In genomic region chr20:18390201-18390600, GRCh38 we compare ENCODE assay signal across 33 cellular contexts.
"Had no signal": no experiment of that assay in that cellular context is flagged by ENCODE, and none has a peak within 500 bp of the region (broad histone marks: within the 10 kb centered on the region; RNA-seq: fewer than 3 reads in every experiment).

No MANE protein-coding gene starts in this region.

- H3K4me2 ChIP-seq: PC-9 had no signal

- H3K4me3 Mint-ChIP-seq: activated CD8-positive, alpha-beta T cell treated with anti-CD3 and anti-CD28 coated beads, Interleukin-2, amount 10 ng/mL, durations not matched to agents 7 days and 5 days; activated naive CD4-positive, alpha-beta T cell treated with anti-CD3 and anti-CD28 coated beads, Interleukin-2, amount 50 U/mL, for 24 hours; activated naive CD8-positive, alpha-beta T cell treated with anti-CD3 and anti-CD28 coated beads, Interleukin-2, amount 10 ng/mL, durations not matched to agents 7 days and 5 days; activated T-cell treated with anti-CD3 and anti-CD28 coated beads, Interleukin-2, amount 50 U/mL, for 24 hours had no signal

- DNase-seq: activated CD4-positive, alpha-beta T cell treated with anti-CD3 and anti-CD28 coated beads for 1 hour; activated CD4-positive, alpha-beta T cell treated with anti-CD3 and anti-CD28 coated beads for 48 hours; activated CD4-positive, alpha-beta T cell treated with anti-CD3 and anti-CD28 coated beads, Interleukin-2, amount 50 U/mL, for 48 hours; activated CD4-positive, CD25-positive, alpha-beta regulatory T cell; activated CD8-positive, alpha-beta T cell treated with anti-CD3 and anti-CD28 coated beads, Interleukin-2, amount 10 ng/mL, durations not matched to agents 7 days and 5 days; activated gamma-delta T cell; activated naive CD4-positive, alpha-beta T cell treated with Interleukin-2 at 50 U/mL for 16 hours; activated naive CD8-positive, alpha-beta T cell treated with anti-CD3 and anti-CD28 coated beads, Interleukin-2, amount 10 ng/mL, durations not matched to agents 7 days and 5 days; activated T-cell treated with anti-CD3 and anti-CD28 coated beads, Interleukin-2, amount 50 U/mL, for 24 hours; body of pancreas; Kasumi-1; KG1; MM.1S; MV-4-11; NCI-H1092; NCI-H1436 treated with DMSO at 0.1 percent for 48 hours; NCI-H1694 treated with DMSO at 0.1 percent for 48 hours; NCI-H2029; NCI-H345; NCI-H526; NCI-H774; PC-9; SIG-M5; SW 1271; T-helper 1 cell; T-helper 2 cell; T-helper 9 cell; WERI-Rb-1 had no signal

- H3K4me1 Mint-ChIP-seq: activated naive CD4-positive, alpha-beta T cell treated with anti-CD3 and anti-CD28 coated beads, Interleukin-2, amount 50 U/mL, for 24 hours; activated naive CD8-positive, alpha-beta T cell treated with anti-CD3 and anti-CD28 coated beads, Interleukin-2, amount 10 ng/mL, durations not matched to agents 7 days and 5 days had no signal

- H3K4me3 ChIP-seq: body of pancreas, breast epithelium, PC-9 had no signal

- H3K36me3 ChIP-seq: breast epithelium, WERI-Rb-1 had no signal

- H2AFZ ChIP-seq: PC-9 had no signal

- H3K9me3 Mint-ChIP-seq: activated naive CD4-positive, alpha-beta T cell treated with anti-CD3 and anti-CD28 coated beads, Interleukin-2, amount 50 U/mL, for 24 hours; activated naive CD8-positive, alpha-beta T cell treated with anti-CD3 and anti-CD28 coated beads, Interleukin-2, amount 10 ng/mL, durations not matched to agents 7 days and 5 days; activated T-cell treated with anti-CD3 and anti-CD28 coated beads, Interleukin-2, amount 50 U/mL, for 24 hours; activated T-helper 2 cell treated with anti-CD3 and anti-CD28 coated beads, Interferon-gamma antibody, Interleukin-2, Interleukin-4, amounts not matched to agents 10 μg/mL and 5 μg/mL and 100 μg/mL, durations not matched to agents 14 hours and 24 hours and 36 hours had no signal

- H3K36me3 Mint-ChIP-seq: activated naive CD8-positive, alpha-beta T cell treated with anti-CD3 and anti-CD28 coated beads, Interleukin-2, amount 10 ng/mL, durations not matched to agents 7 days and 5 days had no signal

- H3K27me3 Mint-ChIP-seq: activated naive CD4-positive, alpha-beta T cell treated with anti-CD3 and anti-CD28 coated beads, Interleukin-2, amount 50 U/mL, for 24 hours; activated naive CD8-positive, alpha-beta T cell treated with anti-CD3 and anti-CD28 coated beads, Interleukin-2, amount 10 ng/mL, durations not matched to agents 7 days and 5 days; activated T-cell treated with anti-CD3 and anti-CD28 coated beads, Interleukin-2, amount 50 U/mL, for 24 hours had no signal

- ATAC-seq: activated CD8-positive, alpha-beta T cell treated with anti-CD3 and anti-CD28 coated beads, Interleukin-2, amount 10 ng/mL, durations not matched to agents 7 days and 5 days; body of pancreas; Right ventricle myocardium inferior had no signal

- H3K4me1 ChIP-seq: body of pancreas, breast epithelium had no signal

- H3K27ac Mint-ChIP-seq: activated CD8-positive, alpha-beta T cell treated with anti-CD3 and anti-CD28 coated beads, Interleukin-2, amount 10 ng/mL, durations not matched to agents 7 days and 5 days; activated naive CD4-positive, alpha-beta T cell treated with anti-CD3 and anti-CD28 coated beads, Interleukin-2, amount 50 U/mL, for 24 hours; activated naive CD8-positive, alpha-beta T cell treated with anti-CD3 and anti-CD28 coated beads, Interleukin-2, amount 10 ng/mL, durations not matched to agents 7 days and 5 days; activated T-cell treated with anti-CD3 and anti-CD28 coated beads, Interleukin-2, amount 50 U/mL, for 24 hours; activated T-helper 2 cell treated with anti-CD3 and anti-CD28 coated beads, Interferon-gamma antibody, Interleukin-2, Interleukin-4, amounts not matched to agents 10 μg/mL and 5 μg/mL and 100 μg/mL, durations not matched to agents 14 hours and 24 hours and 36 hours had no signal

- H3K9me3 ChIP-seq: body of pancreas, breast epithelium had no signal

- H3K27ac ChIP-seq: body of pancreas, breast epithelium, PC-9, RWPE1, WERI-Rb-1 had no signal

- H3K27me3 ChIP-seq: body of pancreas, breast epithelium had no signal
